Comparison of ENCODE assay signal across 12 cellular contexts in the genomic region with DNA sequence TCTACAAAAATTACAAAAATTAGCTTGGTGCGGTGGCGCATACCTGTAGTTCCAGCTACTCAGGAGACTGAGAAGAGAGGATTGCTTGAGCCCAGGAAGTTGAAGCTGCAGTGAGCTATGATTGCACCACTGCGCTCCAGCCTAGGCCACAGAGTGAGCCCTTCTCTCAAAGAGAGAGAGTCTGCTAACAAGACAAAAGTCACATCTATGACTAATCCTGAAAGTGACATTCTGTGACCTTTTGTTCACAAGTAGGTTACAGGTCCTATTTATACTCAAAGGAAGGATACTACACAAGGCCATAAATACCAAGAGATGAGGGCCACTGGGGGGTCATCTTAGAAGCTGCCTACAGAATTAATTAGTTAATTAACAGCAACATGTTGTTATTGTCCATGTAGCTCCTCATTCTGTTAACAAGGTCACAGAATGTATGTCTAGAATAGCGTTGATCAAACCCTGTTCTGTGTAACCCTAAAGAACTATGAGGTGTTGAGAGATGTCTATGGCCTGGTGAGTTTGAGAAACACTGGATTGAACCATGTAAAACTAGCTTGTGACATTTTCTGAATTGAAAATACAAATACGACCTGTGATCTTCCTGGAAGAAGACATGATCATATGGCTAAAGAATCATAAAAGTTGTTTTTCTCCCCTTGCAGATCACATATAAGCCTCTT.
DNase-seq lines count a peak whose midpoint lies in the region; ATAC-seq lines count a peak whose summit lies in the region.
"Had no signal": no experiment of that assay in that cellular context is flagged by ENCODE, and none has a peak within 500 bp of the region (broad histone marks: within the 10 kb centered on the region; RNA-seq: fewer than 3 reads in every experiment).

No MANE protein-coding gene starts in this region.

- no peak overlapping the region for H3K27ac Mint-ChIP-seq in stimulated activated memory B cell treated with anti-CD40 and anti-IgM and Interleukin-4, amounts not matched to agents 10 μg/mL and 1 μg/mL and 100 μg/mL, for 72 hours
- H3K27ac Mint-ChIP-seq: endodermal cell had no signal

- H3K9me3 Mint-ChIP-seq in stimulated activated memory B cell treated with anti-CD40 and anti-IgM and Interleukin-4, amounts not matched to agents 10 μg/mL and 1 μg/mL and 100 μg/mL, for 72 hours, result no peaks in the 10 kb centered on the region
- H3K9me3 Mint-ChIP-seq: endodermal cell had no signal

- no peak overlapping the region for H3K4me3 Mint-ChIP-seq in stimulated activated memory B cell treated with anti-CD40 and anti-IgM and Interleukin-4, amounts not matched to agents 10 μg/mL and 1 μg/mL and 100 μg/mL, for 72 hours
- H3K4me3 Mint-ChIP-seq: endodermal cell had no signal

- peak; percentile 41 to 56 for ATAC-seq in activated CD4-positive, CD25-positive, alpha-beta regulatory T cell treated with anti-CD3 and anti-CD28 coated beads, Interleukin-2, amount 50 U/mL, for 24 hours
- ATAC-seq in GM21529 (IDR thresholded peaks at IDR 0.05; ENCODE audit: unreplicated experiment), result peak; percentile 99
- peak; percentile 97 for ATAC-seq in HG03108 (IDR thresholded peaks at IDR 0.05; ENCODE audit: unreplicated experiment)
- ATAC-seq in stimulated activated memory B cell treated with anti-CD40 and anti-IgM and Interleukin-4, amounts not matched to agents 10 μg/mL and 1 μg/mL and 100 μg/mL, for 72 hours, result peak; percentile 82
- ATAC-seq: sciatic nerve had no signal

- peaks cover 10% of the 10 kb centered on the region for H3K4me1 Mint-ChIP-seq in stimulated activated memory B cell treated with anti-CD40 and anti-IgM and Interleukin-4, amounts not matched to agents 10 μg/mL and 1 μg/mL and 100 μg/mL, for 72 hours

- peaks cover 17% of the 10 kb centered on the region for H3K27me3 Mint-ChIP-seq in stimulated activated memory B cell treated with anti-CD40 and anti-IgM and Interleukin-4, amounts not matched to agents 10 μg/mL and 1 μg/mL and 100 μg/mL, for 72 hours

- no peak for DNase-seq in activated CD4-positive, CD25-positive, alpha-beta regulatory T cell treated with anti-CD3 and anti-CD28 coated beads, Interleukin-2, amount 50 U/mL, for 72 hours
- no peak for DNase-seq in cerebellar cortex (ENCODE audit: low spot score)
- DNase-seq in germinal center (ENCODE audit: low spot score), result no peak
- no peak for DNase-seq in SW480 (ENCODE audit: low spot score)
- DNase-seq: activated CD4-positive, alpha-beta T cell treated with anti-CD3 and anti-CD28 coated beads, Interleukin-2, amount 50 U/mL, for 48 hours; endodermal cell; NCI-H510A had no signal

- H3K36me3 Mint-ChIP-seq in stimulated activated memory B cell treated with anti-CD40 and anti-IgM and Interleukin-4, amounts not matched to agents 10 μg/mL and 1 μg/mL and 100 μg/mL, for 72 hours, result no peaks in the 10 kb centered on the region

Comparison
In these comparisons a context has a peak if more than half of its experiments do, and no peak if none do; other contexts are left out.
1. ATAC-seq: peak in every context shown above with its lines; median percentile 99 in GM21529; 97 in HG03108; 82 in stimulated activated memory B cell treated with anti-CD40 and anti-IgM and Interleukin-4, amounts not matched to agents 10 μg/mL and 1 μg/mL and 100 μg/mL, for 72 hours; 48 in activated CD4-positive, CD25-positive, alpha-beta regulatory T cell treated with anti-CD3 and anti-CD28 coated beads, Interleukin-2, amount 50 U/mL, for 24 hours.